ENCODE assay signal across 11 cellular contexts in the genomic region with DNA sequence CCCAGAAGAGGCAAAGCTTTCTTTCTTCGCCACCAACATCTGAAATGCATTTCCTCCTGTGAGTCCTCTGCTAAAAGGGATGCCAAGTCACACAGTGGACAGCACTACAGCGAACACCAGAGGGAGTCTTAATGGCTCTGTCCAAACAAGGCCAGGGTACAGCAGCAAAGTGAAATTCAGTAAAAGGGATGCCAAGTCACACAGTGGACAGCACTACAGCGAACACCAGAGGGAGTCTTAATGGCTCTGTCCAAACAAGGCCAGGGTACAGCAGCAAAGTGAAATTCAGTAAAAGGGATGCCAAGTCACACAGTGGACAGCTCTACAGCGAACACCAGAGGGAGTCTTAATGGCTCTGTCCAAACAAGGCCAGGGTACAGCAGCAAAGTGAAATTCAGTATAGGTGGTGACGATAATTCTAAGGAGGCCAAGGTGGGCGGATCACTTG. TPM values are rescaled to one million over a fixed set of nuclear protein-coding genes. Genes with fewer than 3 reads are reported as not detected.
DNase-seq lines count a peak whose midpoint lies in the region; TF ChIP-seq lines count a peak whose summit lies in the region.
"Not testable (repeated sequence)": the region's sequence is repeated elsewhere in the genome, so short reads cannot be mapped to it uniquely, and the experiment has no call there.
"Had no signal": no experiment of that assay in that cellular context is flagged by ENCODE, and none has a peak within 500 bp of the region (broad histone marks: within the 10 kb centered on the region; RNA-seq: fewer than 3 reads in every experiment).

No MANE protein-coding gene starts in this region.

- in situ Hi-C loops in brain microvascular endothelial cell (cut with HindIII; ENCODE audit: low pct_ligation_motif_present, low sequenced_read_pairs) = not testable (repeated sequence)

- TF ChIP-seq CTCF in Caco-2 (IDR thresholded peaks at IDR 0.05; ENCODE audit: insufficient read depth in 1 of 2, low read depth in 1 of 2, low read length in 1 of 2, severe bottlenecking in 1 of 2, unreplicated experiment in 1 of 2) = peak; percentile 15 to 37
- peak; percentile 61 for TF ChIP-seq CTCF in brain microvascular endothelial cell (IDR thresholded peaks at IDR 0.05; ENCODE audit: low read depth, low read length, missing control alignments)
- peak; percentile 44 for TF ChIP-seq CTCF in fibroblast of mammary gland (conservative IDR thresholded peaks at IDR 0.05; ENCODE audit: control insufficient read depth, insufficient read depth, low read depth, low read length)
- peak; percentile 32 for TF ChIP-seq CTCF in hepatocyte (IDR thresholded peaks at IDR 0.05; ENCODE audit: poor library complexity)
- TF ChIP-seq CTCF in neural crest cell (conservative IDR thresholded peaks at IDR 0.05) = peak; percentile 43

- H4K20me1 ChIP-seq in hepatocyte (ENCODE audit: insufficient read depth, poor library complexity, severe bottlenecking) = not testable (repeated sequence)

- not testable (repeated sequence) for H3K27ac ChIP-seq in brain microvascular endothelial cell, hepatocyte

- not testable (repeated sequence) for H3K9me3 ChIP-seq in Caco-2; hepatocyte (ENCODE audit: low read depth)

- intact Hi-C loops in Caco-2 (cut with micrococcal nuclease; ENCODE audit: unreplicated experiment) = not testable (repeated sequence)

- H3K36me3 Mint-ChIP-seq in Caco-2 (ENCODE audit: insufficient read depth, unreplicated experiment); neural crest cell (ENCODE audit: low read depth): not testable (repeated sequence)

- H3K9me2 ChIP-seq in hepatocyte (replicated peaks; ENCODE audit: insufficient read depth) = not testable (repeated sequence)

- POLR2A ChIA-PET in Caco-2 (lab: Charles Lee) = not testable (repeated sequence)

- H3K4me3 ChIP-seq in Caco-2 (ENCODE audit: low read depth, low read length); brain microvascular endothelial cell (ENCODE audit: low read depth, low read length); fibroblast of mammary gland (ENCODE audit: control insufficient read depth, low read depth, low read length); hepatocyte: not testable (repeated sequence)

- DNase-seq in Caco-2; hepatocyte (ENCODE audit: low spot score); neural crest cell (ENCODE audit: low read depth, low spot score): not testable (repeated sequence)
- DNase-seq in RPMI7951 (ENCODE audit: low read depth) = peak; percentile 27
- DNase-seq in brain microvascular endothelial cell = peak; percentile 61
- DNase-seq in fibroblast of mammary gland (ENCODE audit: low read depth) = peak; percentile 64

- not testable (repeated sequence) for TF ChIP-seq EP300 in Ishikawa (IDR thresholded peaks at IDR 0.05; ENCODE audit: borderline replicate concordance)

- H3K4me1 Mint-ChIP-seq in Caco-2 (ENCODE audit: low read depth, unreplicated experiment) (peaks cover 24% of the 10 kb centered on the region), neural crest cell (peaks cover 18% of the 10 kb centered on the region)

- CTCF ChIA-PET in Caco-2 (lab: Charles Lee) = not testable (repeated sequence)

- not testable (repeated sequence) for H3K4me3 Mint-ChIP-seq in Caco-2 (ENCODE audit: unreplicated experiment); neural crest cell

- whole genome bisulfite sequencing in hepatocyte (ENCODE audit: low lambda C conversion rate, missing lambda C conversion rate) = 78% methylated on average over 6 of the region's 6 CpGs

- H3K27ac Mint-ChIP-seq in Caco-2 (ENCODE audit: unreplicated experiment); neural crest cell (ENCODE audit: unreplicated experiment): not testable (repeated sequence)

- not testable (repeated sequence) for BruUV-seq in Caco-2 (replicated peaks; lab: Mats Ljungman, UMichigan)

- not testable (repeated sequence) for H3K79me2 ChIP-seq in hepatocyte

- H3K4me1 ChIP-seq in Caco-2 = peaks cover 22% of the 10 kb centered on the region
- not testable (repeated sequence) for H3K4me1 ChIP-seq in hepatocyte (ENCODE audit: insufficient read depth)

- H3K27me3 ChIP-seq in Caco-2 (replicated peaks; ENCODE audit: control insufficient read depth, insufficient read depth, low read length); brain microvascular endothelial cell (replicated peaks); hepatocyte: not testable (repeated sequence)

- H3K4me2 ChIP-seq in hepatocyte = not testable (repeated sequence)

- TF ChIP-seq RAD21 in Ishikawa (IDR thresholded peaks at IDR 0.05; ENCODE audit: low read depth) = 0 out of 2 replicates have a peak, but pooled peaks have one; percentile 11

- not testable (repeated sequence) for H3K36me3 ChIP-seq in Caco-2 (ENCODE audit: control insufficient read depth, insufficient read depth, low read length); brain microvascular endothelial cell (replicated peaks); hepatocyte (replicated peaks; ENCODE audit: insufficient read depth, low read depth)

- H3K9me3 Mint-ChIP-seq in Caco-2 (ENCODE audit: unreplicated experiment); neural crest cell: not testable (repeated sequence)

- H2AFZ ChIP-seq in hepatocyte = not testable (repeated sequence)

- H3K27me3 Mint-ChIP-seq in Caco-2 (ENCODE audit: insufficient read depth, unreplicated experiment); neural crest cell (ENCODE audit: low read depth): not testable (repeated sequence)

TF ChIP-seq in Ishikawa, 13 proteins besides CTCF, POLR2A, EP300 and RAD21:
- TF ChIP-seq, protein P1, sequence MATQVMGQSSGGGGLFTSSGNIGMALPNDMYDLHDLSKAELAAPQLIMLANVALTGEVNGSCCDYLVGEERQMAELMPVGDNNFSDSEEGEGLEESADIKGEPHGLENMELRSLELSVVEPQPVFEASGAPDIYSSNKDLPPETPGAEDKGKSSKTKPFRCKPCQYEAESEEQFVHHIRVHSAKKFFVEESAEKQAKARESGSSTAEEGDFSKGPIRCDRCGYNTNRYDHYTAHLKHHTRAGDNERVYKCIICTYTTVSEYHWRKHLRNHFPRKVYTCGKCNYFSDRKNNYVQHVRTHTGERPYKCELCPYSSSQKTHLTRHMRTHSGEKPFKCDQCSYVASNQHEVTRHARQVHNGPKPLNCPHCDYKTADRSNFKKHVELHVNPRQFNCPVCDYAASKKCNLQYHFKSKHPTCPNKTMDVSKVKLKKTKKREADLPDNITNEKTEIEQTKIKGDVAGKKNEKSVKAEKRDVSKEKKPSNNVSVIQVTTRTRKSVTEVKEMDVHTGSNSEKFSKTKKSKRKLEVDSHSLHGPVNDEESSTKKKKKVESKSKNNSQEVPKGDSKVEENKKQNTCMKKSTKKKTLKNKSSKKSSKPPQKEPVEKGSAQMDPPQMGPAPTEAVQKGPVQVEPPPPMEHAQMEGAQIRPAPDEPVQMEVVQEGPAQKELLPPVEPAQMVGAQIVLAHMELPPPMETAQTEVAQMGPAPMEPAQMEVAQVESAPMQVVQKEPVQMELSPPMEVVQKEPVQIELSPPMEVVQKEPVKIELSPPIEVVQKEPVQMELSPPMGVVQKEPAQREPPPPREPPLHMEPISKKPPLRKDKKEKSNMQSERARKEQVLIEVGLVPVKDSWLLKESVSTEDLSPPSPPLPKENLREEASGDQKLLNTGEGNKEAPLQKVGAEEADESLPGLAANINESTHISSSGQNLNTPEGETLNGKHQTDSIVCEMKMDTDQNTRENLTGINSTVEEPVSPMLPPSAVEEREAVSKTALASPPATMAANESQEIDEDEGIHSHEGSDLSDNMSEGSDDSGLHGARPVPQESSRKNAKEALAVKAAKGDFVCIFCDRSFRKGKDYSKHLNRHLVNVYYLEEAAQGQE (IDR thresholded peaks at IDR 0.05; ENCODE audit: low read depth) = peak; percentile 34; the same call in 1 of the 2 replicates

RNA-seq across cellular contexts. Expression of gene BEST3, which starts 34.1 kb away (rescaled TPM):
- total RNA-seq in Caco-2 (2022) = 1.3 and 1.5 TPM in 2 replicates
- not detected in 2 replicates for total RNA-seq in RPMI7951 (2014; rRNA removed; shearing (Covaris generic))
- 0.08 and 0.60 TPM in 2 replicates for total RNA-seq in hepatocyte
- polyA plus RNA-seq in hepatocyte = 0.34 TPM in 1 of 2 replicates, not detected in the other
- not detected in 2 replicates for total RNA-seq in neural crest cell
- total RNA-seq: NCI-H460; T-helper 1 cell treated with Interleukin-12 subunit alpha and Interleukin-12 subunit beta and Interleukin-4 antibody, amounts not matched to agents 30 ng/mL and 1 ng/mL, for 36 hours had no signal

RNA-seq across cellular contexts. Expression of gene LRRC10, which starts 54.2 kb away (rescaled TPM):
- not detected in 2 replicates for total RNA-seq in Caco-2 (2022)
- not detected in 2 replicates for total RNA-seq in RPMI7951 (2014; rRNA removed; shearing (Covaris generic))
- not detected in 2 replicates for total RNA-seq in hepatocyte
- not detected in 2 replicates for polyA plus RNA-seq in hepatocyte
- not detected in 2 replicates for total RNA-seq in neural crest cell
- total RNA-seq: mucosa of gallbladder; NCI-H460; T-helper 1 cell treated with Interleukin-12 subunit alpha and Interleukin-12 subunit beta and Interleukin-4 antibody, amounts not matched to agents 30 ng/mL and 1 ng/mL, for 36 hours; thyroid gland had no signal
